Comparison of ENCODE assay signal across 9 cellular contexts in the genomic region with DNA sequence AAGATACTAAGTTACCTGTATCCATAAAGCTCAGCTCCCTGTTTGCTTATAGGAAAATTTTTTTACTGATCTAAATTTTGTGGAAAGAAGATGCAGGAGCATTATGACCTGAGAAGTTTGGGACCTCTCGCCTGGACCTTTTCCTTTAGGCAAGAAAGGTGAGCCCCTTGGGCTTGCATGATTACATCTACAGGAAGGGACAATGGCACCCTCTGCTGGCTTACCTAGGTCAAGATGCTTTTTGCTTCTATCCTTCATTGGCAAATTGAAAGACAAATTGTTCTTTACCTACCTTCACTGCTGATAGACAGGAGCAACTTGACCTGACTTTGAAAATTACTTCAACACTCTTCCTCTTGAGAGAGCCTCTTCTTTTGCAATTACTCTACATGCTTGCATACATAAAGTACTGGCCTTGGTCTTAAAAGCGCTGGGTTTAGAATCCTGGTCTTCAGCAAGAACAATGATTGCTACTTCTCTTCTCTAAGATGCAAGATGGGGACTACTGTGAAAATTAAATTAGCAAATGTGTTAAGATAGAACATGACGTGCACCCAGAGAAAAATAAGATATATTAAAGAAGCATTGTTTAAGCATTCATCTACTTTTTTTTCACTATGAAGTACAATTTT.
DNase-seq lines count a peak whose midpoint lies in the region; ATAC-seq and TF ChIP-seq lines count a peak whose summit lies in the region.
"Had no signal": no experiment of that assay in that cellular context is flagged by ENCODE, and none has a peak within 500 bp of the region (broad histone marks: within the 10 kb centered on the region; RNA-seq: fewer than 3 reads in every experiment).

No MANE protein-coding gene starts in this region.

- no peak overlapping the region for H3K4me3 ChIP-seq in HFF-Myc (replicated peaks; ENCODE audit: low read depth, low read length)
- H3K4me3 ChIP-seq: skin epidermis had no signal

- ATAC-seq in GM19328 (IDR thresholded peaks at IDR 0.05; ENCODE audit: unreplicated experiment) (no peak), HG02840 (IDR thresholded peaks at IDR 0.05; ENCODE audit: low FRiP score, unreplicated experiment) (no peak)

- peak; percentile 64 for TF ChIP-seq CTCF in GM10266 (IDR thresholded peaks at IDR 0.05; ENCODE audit: control insufficient read depth, insufficient read depth, low read depth, missing control alignments)
- peak; percentile 78 for TF ChIP-seq CTCF in HFF-Myc (IDR thresholded peaks at IDR 0.05; ENCODE audit: low read depth, low read length, missing control alignments)

- DNase-seq in GM10266 (ENCODE audit: extremely low spot score) (peak; percentile 17), HFF-Myc (ENCODE audit: extremely low read depth, low read depth) (no peak), OCI-M2 (lab: John Stamatoyannopoulos, UW; ENCODE audit: unreplicated experiment) (peak; percentile 3), fibroblast of gingiva (ENCODE audit: low read depth) (peak; percentile 43), renal cortical epithelial cell (ENCODE audit: low read depth) (peak; percentile 52)
- no peak for DNase-seq in stimulated activated CD4-positive, alpha-beta T cell treated with anti-CD3 and anti-CD28 coated beads, Interleukin-4, amount 100 ng/mL, for 4 hours

Comparison
In these comparisons a context has a peak if more than half of its experiments do, and no peak if none do; other contexts are left out.
1. DNase-seq: peak in GM10266 (single experiment), OCI-M2 (single experiment), fibroblast of gingiva (single experiment) and renal cortical epithelial cell (single experiment); none in HFF-Myc (single experiment) and stimulated activated CD4-positive, alpha-beta T cell treated with anti-CD3 and anti-CD28 coated beads, Interleukin-4, amount 100 ng/mL, for 4 hours (0 of 2).